ENCODE assay signal across 8 cellular contexts in genomic region chr2:60998628-60999545, GRCh38. TPM values are rescaled to one million over a fixed set of nuclear protein-coding genes. Genes with fewer than 3 reads are reported as not detected.
DNase-seq lines count a peak whose midpoint lies in the region; ATAC-seq and TF ChIP-seq lines count a peak whose summit lies in the region.

No MANE protein-coding gene starts in this region.

- H3K36me3 Mint-ChIP-seq in naive B cell: no peaks in the 10 kb centered on the region

- H3K27me3 Mint-ChIP-seq in naive B cell: no peaks in the 10 kb centered on the region

- H3K9me3 Mint-ChIP-seq in naive B cell: no peaks in the 10 kb centered on the region

- no peak overlapping the region for H2AFZ ChIP-seq in OCI-LY3 (ENCODE audit: low read depth, low read length)

- H3K36me3 ChIP-seq in heart left ventricle: peaks cover 0 to under 1% (median 0%) of the 10 kb centered on the region in 9 donors
- H3K36me3 ChIP-seq in OCI-LY3 (replicated peaks; ENCODE audit: low read depth, low read length): no peaks in the 10 kb centered on the region

- H3K27ac ChIP-seq in heart left ventricle (no peak overlapping the region), OCI-LY3 (ENCODE audit: low read length) (no peak overlapping the region), dorsolateral prefrontal cortex (no peak overlapping the region)

- H3K27me3 ChIP-seq in heart left ventricle (no peaks in the 10 kb centered on the region), OCI-LY3 (ENCODE audit: low read depth, low read length) (no peaks in the 10 kb centered on the region), dorsolateral prefrontal cortex (no peaks in the 10 kb centered on the region)

- no peak overlapping the region for H3K9ac ChIP-seq in OCI-LY3 (ENCODE audit: low read length)

- intact Hi-C loops in heart left ventricle (cut with DNase I) (loop anchor here (1.0 to 10.0 kb wide), 9 partner anchors 114 to 292 kb away; partner anchors contain the start of gene REL (in 1 of the 10)), Right ventricle myocardium inferior (cut with DNase I) (loop anchor here (5.0 kb wide), 1 partner anchor 207 kb away; no protein-coding TSS in a partner anchor), dorsolateral prefrontal cortex (cut with DNase I) (loop anchor here (2.0 to 5.0 kb wide), 4 partner anchors 202 to 292 kb away; no protein-coding TSS in a partner anchor)

- H3K4me2 ChIP-seq in OCI-LY3 (ENCODE audit: low read length): no peak overlapping the region

- peak overlapping the region in 4 of 6 donors; percentile 39 to 53 (median 50) for H3K27ac Mint-ChIP-seq in naive B cell

- 81 to 88% (median 84%) methylated on average over 4 of the region's 4 CpGs for WGBS in heart left ventricle, 4 donors

- H3K4me3 Mint-ChIP-seq in naive B cell: peak overlapping the region in 1 of 8 donors; percentile 35

- no peaks in the 10 kb centered on the region for H3K9me3 ChIP-seq in heart left ventricle
- no peaks in the 10 kb centered on the region for H3K9me3 ChIP-seq in OCI-LY3 (ENCODE audit: insufficient read depth, low read length)

- H4K20me1 ChIP-seq in OCI-LY3 (ENCODE audit: insufficient read depth, low read length): no peaks in the 10 kb centered on the region

- H3K4me3 ChIP-seq in heart left ventricle (no peak overlapping the region), OCI-LY3 (ENCODE audit: low read length) (no peak overlapping the region), dorsolateral prefrontal cortex (no peak overlapping the region)
- H3K4me3 ChIP-seq in Jurkat, Clone E6-1 (ENCODE audit: low read length): no peak overlapping the region

- no peaks in the 10 kb centered on the region for H3K79me2 ChIP-seq in OCI-LY3 (ENCODE audit: low read length)

- TF ChIP-seq CTCF in heart left ventricle (IDR thresholded peaks at IDR 0.05) (peak; percentile 40 to 74 (median 67)), OCI-LY3 (IDR thresholded peaks at IDR 0.05; ENCODE audit: low read depth, low read length) (peak; percentile 82), dorsolateral prefrontal cortex (IDR thresholded peaks at IDR 0.05 in 54 of 56, conservative IDR thresholded peaks at IDR 0.05 in 2 of 56; ENCODE audit: low read depth in 1 of 56, partially characterized antibody in 56 of 56) (peak; percentile 19 to 91 (median 75))

- ATAC-seq in heart left ventricle (peak in 2 of 4 donors; percentile 42 to 51), Right ventricle myocardium inferior (no peak), naive B cell (ENCODE audit: low read depth in 2 of 2) (peak; percentile 68 to 69), HG03025 (IDR thresholded peaks at IDR 0.05; ENCODE audit: low FRiP score, unreplicated experiment) (no peak)

- DNase-seq in heart left ventricle (no peak), Right ventricle myocardium inferior (ENCODE audit: missing footprints) (no peak), dorsolateral prefrontal cortex (no peak), naive B cell (peak; percentile 58), T1000 (lab: John Stamatoyannopoulos, UW) (no peak)
- DNase-seq in Jurkat, Clone E6-1 (ENCODE audit: low read depth, low spot score): peak; percentile 64

- peaks cover 15 to 44% (median 15%) of the 10 kb centered on the region in 3 donors for H3K4me1 Mint-ChIP-seq in naive B cell

- TF ChIP-seq POLR2A in heart left ventricle (IDR thresholded peaks at IDR 0.05): no peak

- H3K4me1 ChIP-seq in heart left ventricle (peaks cover 0 to 8% (median 0%) of the 10 kb centered on the region in 12 donors), OCI-LY3 (ENCODE audit: low read length) (peaks cover 12% of the 10 kb centered on the region; the same call in 1 of the 2 replicates)

RNA-seq across cellular contexts. Expression of gene PEX13, which starts 18.6 kb away (rescaled TPM):
- 10 to 100 TPM; 17.8 to 27.6 (median 24.3) TPM for total RNA-seq in heart left ventricle
- 10 to 100 TPM; 11.7 to 20.3 TPM for polyA plus RNA-seq in heart left ventricle
- total RNA-seq in Right ventricle myocardium inferior: 21.9 TPM
- 8.1 TPM for polyA plus RNA-seq in Jurkat, Clone E6-1 (2012; ENCODE audit: insufficient read depth, insufficient read length)
- total RNA-seq in dorsolateral prefrontal cortex: 10 to 100 TPM; 14.1 to 28.7 (median 21.0) TPM
- 10 to 100 TPM in 4 of 6 donors, 1 to 10 TPM in 2; 8.5 to 17.9 (median 10.6) TPM for polyA plus RNA-seq in naive B cell (ENCODE audit: low read depth in 6 of 6)

RNA-seq across cellular contexts. Expression of gene PUS10, which starts 19.2 kb away (rescaled TPM):
- total RNA-seq in heart left ventricle: 1 to 10 TPM; 2.5 to 6.5 (median 4.9) TPM
- 1 to 10 TPM; 1.9 to 2.1 TPM for polyA plus RNA-seq in heart left ventricle
- total RNA-seq in Right ventricle myocardium inferior: 5.2 TPM
- polyA plus RNA-seq in Jurkat, Clone E6-1 (2012; ENCODE audit: insufficient read depth, insufficient read length): 13.0 TPM
- total RNA-seq in dorsolateral prefrontal cortex: 10 to 100 TPM in 27 of 120 experiments, 1 to 10 TPM in 93; 3.8 to 15.1 (median 8.0) TPM
- polyA plus RNA-seq in naive B cell (ENCODE audit: low read depth in 6 of 6): 1 to 10 TPM; 3.4 to 8.6 (median 4.8) TPM

Comparison
In these comparisons a context has a peak if more than half of its experiments do, and no peak if none do; other contexts are left out.
1. ATAC-seq: peak in naive B cell (2 of 2); none in Right ventricle myocardium inferior (single experiment) and HG03025 (single experiment).
2. DNase-seq: peak in Jurkat, Clone E6-1 (single experiment) and naive B cell (single experiment); none in heart left ventricle (0 of 5), Right ventricle myocardium inferior (single experiment), dorsolateral prefrontal cortex (0 of 10) and T1000 (single experiment).
3. Peak in every context shown above with its lines, with median percentiles within 50 percentile points of each other: CTCF ChIP-seq.